In genomic region chr5:176837707-176838115, GRCh38 we compare ENCODE assay signal across 1 cellular context.
TF ChIP-seq lines count a peak whose summit lies in the region.

No MANE protein-coding gene starts in this region.

TF ChIP-seq in K562, 482 proteins besides CTCF, POLR2A, EP300 and RAD21 (continued from another document and continues in another):
- TF ChIP-seq BCLAF1 (IDR thresholded peaks at IDR 0.05; ENCODE audit: borderline replicate concordance in 1 of 2, control insufficient read depth in 1 of 2, low read depth in 2 of 2, low read length in 1 of 2) (no peak), PRPF4 (IDR thresholded peaks at IDR 0.05; ENCODE audit: insufficient read depth, low read depth, low read length, poor library complexity, severe bottlenecking) (no peak), PTRF (tag; IDR thresholded peaks at IDR 0.05) (0 out of 2 replicates have a peak, but pooled peaks have one; percentile 29), HMBOX1 (IDR thresholded peaks at IDR 0.05) (no peak), MAX (CRISPR knock-in tag; IDR thresholded peaks at IDR 0.05) (peak; percentile 95), CEBPG (CRISPR knock-in tag; IDR thresholded peaks at IDR 0.05) (peak; percentile 49; the same call in 1 of the 2 replicates), CEBPG (tag; conservative IDR thresholded peaks at IDR 0.05 in 1 of 2, IDR thresholded peaks at IDR 0.05 in 1 of 2) (no peak), ZKSCAN3 (CRISPR knock-in tag; IDR thresholded peaks at IDR 0.05) (no peak), C11orf30 (IDR thresholded peaks at IDR 0.05; ENCODE audit: low read depth) (no peak), ZC3H8 (IDR thresholded peaks at IDR 0.05) (no peak), MNT (conservative IDR thresholded peaks at IDR 0.05) (peak; percentile 91 to 97), CREB3L1 (IDR thresholded peaks at IDR 0.05; ENCODE audit: borderline replicate concordance, low read depth) (0 out of 2 replicates have a peak, but pooled peaks have one; percentile 55), SUPT5H (IDR thresholded peaks at IDR 0.05) (no peak), ZNF347 (CRISPR knock-in tag; IDR thresholded peaks at IDR 0.05; ENCODE audit: low read depth) (no peak), ZZZ3 (IDR thresholded peaks at IDR 0.05) (no peak), REST (CRISPR knock-in tag; IDR thresholded peaks at IDR 0.05; ENCODE audit: low read depth) (peak; percentile 100), POLR2AphosphoS5 (IDR thresholded peaks at IDR 0.05; ENCODE audit: control insufficient read depth, insufficient read depth, low read depth, low read length) (peak; percentile 37; the same call in 1 of the 2 replicates), PCBP1 (IDR thresholded peaks at IDR 0.05; ENCODE audit: low read depth, low read length, poor library complexity, severe bottlenecking) (no peak), HINFP (tag; conservative IDR thresholded peaks at IDR 0.05; ENCODE audit: low read depth) (peak; percentile 82), ZBTB26 (CRISPR knock-in tag; IDR thresholded peaks at IDR 0.05) (no peak), YBX1 (IDR thresholded peaks at IDR 0.05) (no peak), ZNF253 (CRISPR knock-in tag; conservative IDR thresholded peaks at IDR 0.05) (no peak), NR0B1 (IDR thresholded peaks at IDR 0.05; ENCODE audit: partially characterized antibody) (no peak), CC2D1A (IDR thresholded peaks at IDR 0.05) (0 out of 2 replicates have a peak, but pooled peaks have one; percentile 18), FOXM1 (IDR thresholded peaks at IDR 0.05; ENCODE audit: low read depth) (no peak), FOXM1 (CRISPR knock-in tag; IDR thresholded peaks at IDR 0.05; ENCODE audit: low read depth) (peak; percentile 99), ZNF592 (IDR thresholded peaks at IDR 0.05) (no peak), MTF1 (CRISPR knock-in tag; IDR thresholded peaks at IDR 0.05; ENCODE audit: borderline replicate concordance) (no peak), CREB3 (tag; conservative IDR thresholded peaks at IDR 0.05; ENCODE audit: low read depth) (peak; percentile 90), CAMTA2 (CRISPR knock-in tag; conservative IDR thresholded peaks at IDR 0.05) (no peak), E2F3 (CRISPR knock-in tag; IDR thresholded peaks at IDR 0.05) (no peak), ZNF740 (CRISPR knock-in tag; IDR thresholded peaks at IDR 0.05) (peak; percentile 85), ZNF740 (tag; IDR thresholded peaks at IDR 0.05) (no peak; a peak in 1 of 4 replicates), ZNF146 (CRISPR knock-in tag; IDR thresholded peaks at IDR 0.05; ENCODE audit: unreplicated experiment) (peak; percentile 93), NFIC (IDR thresholded peaks at IDR 0.05) (no peak; the same call in 1 of the 2 replicates)
